Comparison of ENCODE assay signal across 14 cellular contexts in the genomic region with DNA sequence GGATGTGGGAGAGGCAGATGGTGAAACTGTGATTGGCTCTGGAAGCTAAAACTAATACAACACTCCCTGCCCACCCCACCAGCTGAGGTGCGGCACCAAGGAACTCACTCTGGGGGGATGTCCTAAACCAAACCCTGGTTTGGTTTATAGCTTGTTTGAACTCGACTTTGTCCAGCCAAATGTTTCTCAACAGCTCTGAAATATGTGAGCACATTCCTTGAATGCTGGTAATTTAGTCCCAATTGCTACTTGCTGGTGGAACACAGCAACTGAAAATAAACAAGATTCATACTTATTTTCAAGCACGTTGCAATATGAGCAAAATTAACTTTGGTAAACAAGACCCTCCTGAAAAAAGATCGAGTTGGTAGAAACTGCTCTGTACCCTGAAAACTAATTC. TPM values are rescaled to one million over a fixed set of nuclear protein-coding genes. Genes with fewer than 3 reads are reported as not detected.
A peak's percentile ranks its signal among the peaks of the same experiment; 100 is the strongest.
DNase-seq lines count a peak whose midpoint lies in the region; ATAC-seq, FAIRE-seq and TF ChIP-seq lines count a peak whose summit lies in the region.
"Had no signal": no experiment of that assay in that cellular context is flagged by ENCODE, and none has a peak within 500 bp of the region (broad histone marks: within the 10 kb centered on the region; RNA-seq: fewer than 3 reads in every experiment).

No MANE protein-coding gene starts in this region.

- peak; percentile 48 for DNase-seq in Ammon's horn (ENCODE audit: low spot score)
- DNase-seq in GM12891 (ENCODE audit: insufficient read length, low spot score): no peak
- DNase-seq in amniotic epithelial cell (ENCODE audit: low read depth): peak; percentile 38
- peak; percentile 50 for DNase-seq in iris pigment epithelial cell (ENCODE audit: low read depth)
- DNase-seq in NCI-H2227 treated with DMSO at 0.1 percent for 48 hours (lab: John Stamatoyannopoulos, UW): no peak
- DNase-seq in mesothelial cell of epicardium (ENCODE audit: low spot score in 2 of 2, unreplicated experiment in 2 of 2): no peak
- DNase-seq: 8988T; AML-193; CD4-positive, alpha-beta memory T cell; DMS153; DMS79 treated with DMSO at 0.1 percent for 48 hours; GDM1; HCEC 1CT had no signal

- peaks cover 25% of the 10 kb centered on the region for H3K4me1 Mint-ChIP-seq in mesothelial cell of epicardium

- no peak for ATAC-seq in GM19035 (IDR thresholded peaks at IDR 0.05; ENCODE audit: unreplicated experiment)

- peak; percentile 61 for FAIRE-seq in GM12891 (lab: Jason Lieb, UNC)

- H3K4me3 Mint-ChIP-seq in mesothelial cell of epicardium: no peak overlapping the region
- H3K4me3 Mint-ChIP-seq: CD4-positive, alpha-beta memory T cell had no signal

- H3K27ac Mint-ChIP-seq in mesothelial cell of epicardium: no peak overlapping the region

- no peak for TF ChIP-seq CTCF in mesothelial cell of epicardium (IDR thresholded peaks at IDR 0.05; ENCODE audit: unreplicated experiment)

- no peaks in the 10 kb centered on the region for H3K36me3 Mint-ChIP-seq in mesothelial cell of epicardium
- H3K36me3 Mint-ChIP-seq: CD4-positive, alpha-beta memory T cell had no signal

- TF ChIP-seq POLR2A in GM12891 (IDR thresholded peaks at IDR 0.05; ENCODE audit: low read depth, low read length): no peak

- no peaks in the 10 kb centered on the region for H3K27me3 Mint-ChIP-seq in mesothelial cell of epicardium (ENCODE audit: low read depth)
- H3K27me3 Mint-ChIP-seq: CD4-positive, alpha-beta memory T cell had no signal

- H3K9me3 Mint-ChIP-seq in mesothelial cell of epicardium: peaks cover 5% of the 10 kb centered on the region
- H3K9me3 Mint-ChIP-seq: CD4-positive, alpha-beta memory T cell had no signal

TF ChIP-seq in GM12891, 5 proteins besides CTCF, POLR2A, EP300 and RAD21:
- TF ChIP-seq SPI1 (IDR thresholded peaks at IDR 0.05; ENCODE audit: low read depth, low read length) (no peak), POU2F2 (IDR thresholded peaks at IDR 0.05; ENCODE audit: low read depth, low read length) (no peak), PAX5 (IDR thresholded peaks at IDR 0.05; ENCODE audit: insufficient read depth, low read length, severe bottlenecking) (no peak), TAF1 (IDR thresholded peaks at IDR 0.05; ENCODE audit: low read depth, low read length) (no peak), POLR2AphosphoS5 (IDR thresholded peaks at IDR 0.05; ENCODE audit: low read depth, low read length) (no peak)

RNA-seq across cellular contexts. Expression of gene CARD11, which starts 39.7 kb away (rescaled TPM):
- polyA plus RNA-seq in GM12891 (2012; ENCODE audit: low read depth, missing spikeins): 46.2 TPM
- 8.3 to 9.8 TPM (median 9.3 TPM) in 3 replicates for total RNA-seq in mesothelial cell of epicardium

Comparison
In these comparisons a context has a peak if more than half of its experiments do, and no peak if none do; other contexts are left out.
1. DNase-seq: peak in Ammon's horn (single experiment), amniotic epithelial cell (single experiment) and iris pigment epithelial cell (single experiment); none in GM12891 (single experiment), NCI-H2227 treated with DMSO at 0.1 percent for 48 hours (single experiment) and mesothelial cell of epicardium (0 of 2).